12 cellular contexts compared by ENCODE assay signal in the genomic region with DNA sequence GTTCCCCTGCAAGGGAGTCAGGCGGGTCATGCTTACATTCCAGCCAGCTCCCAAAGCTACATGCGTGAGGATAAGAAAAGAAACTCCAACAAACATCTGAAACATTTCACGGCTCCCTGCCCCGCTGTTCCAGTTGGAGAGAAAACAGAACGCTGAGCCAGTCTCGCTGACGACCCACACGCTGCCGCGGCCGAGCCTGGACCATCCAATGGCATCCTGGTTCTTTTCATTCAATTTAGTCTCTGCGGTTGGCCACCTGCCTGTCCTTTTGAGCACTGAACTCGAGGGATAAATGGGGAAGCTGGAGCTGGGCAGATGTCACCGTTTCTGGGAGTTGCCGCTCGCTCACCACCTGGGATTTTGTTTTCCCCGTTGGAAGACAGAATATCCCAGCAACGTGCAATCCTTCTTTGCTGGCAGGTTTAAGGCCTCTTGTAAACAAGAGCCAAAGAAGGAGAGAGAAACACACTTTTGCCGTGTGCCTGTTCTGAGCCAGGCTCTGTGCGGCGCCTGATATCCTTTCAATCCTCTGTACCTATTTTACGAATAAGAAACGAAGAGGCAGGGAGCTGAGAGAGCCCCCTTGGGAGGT. TPM values are rescaled to one million over a fixed set of nuclear protein-coding genes. Genes with fewer than 3 reads are reported as not detected.
A peak's percentile ranks its signal among the peaks of the same experiment; 100 is the strongest.
DNase-seq lines count a peak whose midpoint lies in the region; ATAC-seq and TF ChIP-seq lines count a peak whose summit lies in the region.
"Had no signal": no experiment of that assay in that cellular context is flagged by ENCODE, and none has a peak within 500 bp of the region (broad histone marks: within the 10 kb centered on the region; RNA-seq: fewer than 3 reads in every experiment).

No MANE protein-coding gene starts in this region.

- DNase-seq in COLO668 (lab: John Stamatoyannopoulos, UW; ENCODE audit: unreplicated experiment) (peak; percentile 83), NCI-H524 treated with DMSO at 0.1 percent for 48 hours (lab: John Stamatoyannopoulos, UW) (peak; percentile 63), left cardiac atrium (peak; percentile 60), ovary (peak; percentile 63 to 82 (median 72)), islet precursor cell (no peak), breast epithelium (ENCODE audit: low spot score in 2 of 2) (no peak), ecto neural progenitor cell (ENCODE audit: low spot score) (no peak)
- DNase-seq: HCEC 1CT; stimulated activated CD4-positive, alpha-beta T cell treated with anti-CD3 and anti-CD28 coated beads, Interleukin-4, amount 100 ng/mL, for 4 hours had no signal

- ATAC-seq in left cardiac atrium (peak; percentile 35 to 41), HG02642 (IDR thresholded peaks at IDR 0.05; ENCODE audit: poor library complexity, unreplicated experiment) (no peak)

- H3K4me1 ChIP-seq in ovary (ENCODE audit: insufficient read depth) = peaks cover 23% of the 10 kb centered on the region
- peaks cover under 1 to 10% of the 10 kb centered on the region in 2 donors for H3K4me1 ChIP-seq in breast epithelium

- intact Hi-C loops in left cardiac atrium (cut with DNase I) = no loop called here
- intact Hi-C loops in ovary (cut with DNase I) = no loop called here
- intact Hi-C loops in breast epithelium (cut with DNase I; ENCODE audit: low total_unique reads) = no loop called here

- no peak for TF ChIP-seq POLR2A in ovary (IDR thresholded peaks at IDR 0.05)
- TF ChIP-seq POLR2A in breast epithelium (IDR thresholded peaks at IDR 0.05) = no peak

- TF ChIP-seq CTCF in ovary (IDR thresholded peaks at IDR 0.05) (no peak), breast epithelium (IDR thresholded peaks at IDR 0.05) (no peak)

- TF ChIP-seq EP300 in ovary (IDR thresholded peaks at IDR 0.05) = no peak

- H3K27me3 ChIP-seq in ovary (no peaks in the 10 kb centered on the region), breast epithelium (peaks cover 0 to 15% of the 10 kb centered on the region in 2 donors)

- H3K36me3 ChIP-seq in ovary (no peaks in the 10 kb centered on the region), breast epithelium (no peaks in the 10 kb centered on the region)

- H3K9me3 ChIP-seq in ovary (no peaks in the 10 kb centered on the region), breast epithelium (no peaks in the 10 kb centered on the region)

- peak overlapping the region; percentile 22 to 61 for H3K27ac ChIP-seq in ovary
- peak overlapping the region in 1 of 2 donors; percentile 7 for H3K27ac ChIP-seq in breast epithelium
- H3K27ac ChIP-seq: C4-2B had no signal

- H3K4me3 ChIP-seq in ovary = no peak overlapping the region
- H3K4me3 ChIP-seq in breast epithelium = no peak overlapping the region

- 6 to 10% (median 9%) methylated on average over 23 of the region's 23 CpGs for WGBS in ovary, 3 donors

RNA-seq across cellular contexts. Expression of a gene that starts 45.3 kb away (rescaled TPM):
- total RNA-seq in left cardiac atrium (1 to 10 TPM; 1.4 to 4.2 TPM), ovary (1 to 10 TPM in 4 of 7 donors, under 1 TPM in 3; 0.35 to 4.5 (median 2.0) TPM), breast epithelium (1 to 10 TPM in 1 of 3 donors, under 1 TPM in 2; 0.32 to 1.2 (median 0.33) TPM)
- 1 to 10 TPM in 1 of 2 donors, under 1 TPM in 1; 0.33 to 4.2 TPM for polyA plus RNA-seq in ovary
- total RNA-seq: T-helper 2 cell treated with Interferon-gamma antibody and Interleukin-4, amounts not matched to agents 100 ng/mL and 5 ng/mL, for 36 hours had no signal

Comparison
In these comparisons a context has a peak if more than half of its experiments do, and no peak if none do; other contexts are left out.
1. DNase-seq: peak in COLO668 (single experiment), NCI-H524 treated with DMSO at 0.1 percent for 48 hours (single experiment), left cardiac atrium (single experiment) and ovary (5 of 5); none in islet precursor cell (single experiment), breast epithelium (0 of 2) and ecto neural progenitor cell (single experiment).